Comparison of ENCODE assay signal across 8 cellular contexts in the genomic region with DNA sequence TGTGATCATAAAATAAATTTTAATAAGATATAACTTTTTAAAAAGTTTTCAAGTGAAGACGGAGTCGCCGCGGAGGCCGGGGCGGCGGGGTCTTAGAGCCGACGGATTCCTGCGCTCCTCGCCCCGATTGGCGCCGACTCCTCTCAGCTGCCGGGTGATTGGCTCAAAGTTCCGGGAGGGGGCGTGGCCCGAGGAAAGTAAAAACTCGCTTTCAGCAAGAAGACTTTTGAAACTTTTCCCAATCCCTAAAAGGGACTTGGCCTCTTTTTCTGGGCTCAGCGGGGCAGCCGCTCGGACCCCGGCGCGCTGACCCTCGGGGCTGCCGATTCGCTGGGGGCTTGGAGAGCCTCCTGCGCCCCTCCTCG. TPM values are rescaled to one million over a fixed set of nuclear protein-coding genes. Genes with fewer than 3 reads are reported as not detected.
DNase-seq lines count a peak whose midpoint lies in the region; ATAC-seq, FAIRE-seq and TF ChIP-seq lines count a peak whose summit lies in the region.

Gene FOXC2 (plus strand): TSS at position 229 of the 365 bp plus-strand sequence. CDS start 507 bp downstream, outside the sequence.

- no peak for TF ChIP-seq CTCF in GM20000 (IDR thresholded peaks at IDR 0.05; ENCODE audit: extremely low read depth, missing control alignments)

- peaks cover 63% of the 10 kb centered on the region for H3K27me3 Mint-ChIP-seq in activated CD4-positive, alpha-beta T cell treated with anti-CD3 and anti-CD28 coated beads for 36 hours

- intact Hi-C loops in activated CD4-positive, alpha-beta T cell treated with anti-CD3 and anti-CD28 coated beads for 36 hours (cut with DNase I, micrococcal nuclease) = loop anchor here (2.0 to 10.0 kb wide), 3 partner anchors 58 to 638 kb away; no protein-coding TSS in a partner anchor

- no peak within 1 kb of the TSS for H3K4me3 Mint-ChIP-seq in activated CD4-positive, alpha-beta T cell treated with anti-CD3 and anti-CD28 coated beads for 36 hours

- H3K27ac Mint-ChIP-seq in activated CD4-positive, alpha-beta T cell treated with anti-CD3 and anti-CD28 coated beads for 36 hours = no peak within 1 kb of the TSS

- H3K36me3 Mint-ChIP-seq in activated CD4-positive, alpha-beta T cell treated with anti-CD3 and anti-CD28 coated beads for 36 hours (ENCODE audit: low read depth) = no peaks in the 10 kb centered on the region

- no peaks in the 10 kb centered on the region for H3K9me3 Mint-ChIP-seq in activated CD4-positive, alpha-beta T cell treated with anti-CD3 and anti-CD28 coated beads for 36 hours (ENCODE audit: low read depth)

- ATAC-seq in activated CD4-positive, alpha-beta T cell treated with anti-CD3 and anti-CD28 coated beads for 36 hours = peak; percentile 68
- no peak for ATAC-seq in HG02623 (IDR thresholded peaks at IDR 0.05; ENCODE audit: unreplicated experiment)

- FAIRE-seq in urothelium cell line (lab: Jason Lieb, UNC) = no peak

- CTCF ChIA-PET in activated CD4-positive, alpha-beta T cell treated with anti-CD3 and anti-CD28 coated beads for 36 hours (lab: Charles Lee) = no interaction called here

- POLR2A ChIA-PET in activated CD4-positive, alpha-beta T cell treated with anti-CD3 and anti-CD28 coated beads for 36 hours (lab: Charles Lee) = no interaction called here

- DNase-seq in GM20000 (ENCODE audit: low spot score) (peak; percentile 65), lung microvascular endothelial cell (ENCODE audit: low read depth in 2 of 2) (peak; percentile 95 to 97), stromal cell of bone marrow (ENCODE audit: low read depth) (peak; percentile 96), HuH-7.5 (ENCODE audit: low spot score) (no peak), urothelium cell line (ENCODE audit: low spot score) (no peak)
- DNase-seq in activated CD4-positive, alpha-beta T cell treated with anti-CD3 and anti-CD28 coated beads for 36 hours = peak; percentile 76
- peak; percentile 29 for DNase-seq in effector CD4-positive, alpha-beta T cell

- H3K4me1 Mint-ChIP-seq in activated CD4-positive, alpha-beta T cell treated with anti-CD3 and anti-CD28 coated beads for 36 hours = peaks cover 16% of the 10 kb centered on the region

RNA-seq across cellular contexts. Expression of gene FOXC2, which starts in this region (rescaled TPM):
- total RNA-seq in activated CD4-positive, alpha-beta T cell treated with anti-CD3 and anti-CD28 coated beads for 36 hours = not detected
- total RNA-seq in lung microvascular endothelial cell = 1.5 and 1.8 TPM in 2 replicates

Comparison
In these comparisons a context has a peak if more than half of its experiments do, and no peak if none do; other contexts are left out.
1. Peak in DNase-seq and ATAC-seq in activated CD4-positive, alpha-beta T cell treated with anti-CD3 and anti-CD28 coated beads for 36 hours; RNA of the gene not detected or under 1 TPM.
2. DNase-seq: peak in GM20000 (single experiment), effector CD4-positive, alpha-beta T cell (single experiment), lung microvascular endothelial cell (2 of 2) and stromal cell of bone marrow (single experiment); none in HuH-7.5 (single experiment) and urothelium cell line (single experiment).